ENCODE assay signal across 1 cellular context in genomic region chr11:116918925-116919653, GRCh38.
TF ChIP-seq lines count a peak whose summit lies in the region.

No MANE protein-coding gene starts in this region.

TF ChIP-seq in IMR-90, 13 proteins besides CTCF, POLR2A, EP300 and RAD21:
- peak; percentile 64 for TF ChIP-seq CEBPB (IDR thresholded peaks at IDR 0.05; ENCODE audit: low read depth, low read length)
- no peak for TF ChIP-seq MXI1 (IDR thresholded peaks at IDR 0.05; ENCODE audit: borderline replicate concordance, low read depth, low read length)
- TF ChIP-seq MAZ (IDR thresholded peaks at IDR 0.05; ENCODE audit: borderline replicate concordance, low read depth, low read length), result no peak
